ENCODE assay signal across 8 cellular contexts in the genomic region with DNA sequence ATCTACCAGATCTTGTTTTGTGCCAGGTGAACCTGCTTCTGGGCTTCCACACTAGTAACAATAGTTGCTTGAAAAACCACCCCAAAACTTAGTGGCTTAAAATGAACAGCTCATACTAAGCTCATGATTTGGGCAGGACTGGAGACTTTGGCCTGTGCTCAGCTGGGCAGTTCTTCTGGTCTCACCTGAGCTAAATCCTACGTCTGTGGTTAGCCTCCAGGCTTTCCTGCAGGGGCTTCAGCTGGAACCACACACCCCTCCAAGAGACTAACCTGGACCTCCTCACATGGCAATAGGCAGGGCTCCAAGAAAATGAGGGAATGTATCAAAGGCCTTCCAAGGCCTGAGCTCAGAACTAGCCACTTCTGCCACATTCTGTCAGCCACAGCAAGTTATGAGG.
"Had no signal": no experiment of that assay in that cellular context is flagged by ENCODE, and none has a peak within 500 bp of the region (broad histone marks: within the 10 kb centered on the region; RNA-seq: fewer than 3 reads in every experiment).

No MANE protein-coding gene starts in this region.

- DNase-seq: GDM1, GF-D8 had no signal

- FAIRE-seq: G401.6, GM12878, GM12891, GM12892, GM18507, GM19239 had no signal

- ATAC-seq: GM12878 had no signal

- H3K4me3 ChIP-seq: GM12878 had no signal
